1 cellular context compared by ENCODE assay signal in the genomic region with DNA sequence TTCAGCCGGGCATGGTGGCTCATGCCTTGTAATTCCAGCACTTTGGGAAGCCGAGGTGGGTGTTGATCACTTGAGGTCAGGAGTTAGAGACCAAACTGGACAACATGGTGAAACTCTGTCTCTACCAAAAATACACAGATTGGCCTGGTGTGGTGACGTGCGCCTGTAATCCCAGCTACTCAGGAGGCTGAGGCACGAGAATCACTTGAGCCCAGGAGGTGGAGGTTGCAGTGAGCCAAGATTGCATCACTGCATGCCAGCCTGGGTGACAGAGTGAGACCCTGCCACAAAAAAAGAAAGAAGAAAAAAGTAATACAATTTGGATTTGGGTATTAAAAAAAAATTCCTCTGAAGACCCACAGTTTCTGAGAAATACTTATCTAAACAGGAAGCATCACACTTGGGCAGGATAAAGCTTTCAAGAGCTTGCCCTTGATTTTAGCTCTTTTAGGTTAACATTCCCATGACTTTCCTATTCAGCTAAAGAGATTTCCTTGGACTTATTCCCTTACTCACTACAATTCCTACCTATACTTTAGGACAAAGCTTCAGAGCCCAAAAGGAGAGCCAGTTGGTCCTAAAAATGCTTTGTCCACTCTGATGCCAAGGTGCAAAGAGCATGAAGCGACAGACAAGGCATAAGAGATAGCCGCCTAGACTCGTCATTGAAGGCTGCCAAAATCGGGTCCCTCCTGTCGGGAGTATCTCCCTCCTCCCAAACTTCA.
TF ChIP-seq lines count a peak whose summit lies in the region.

No MANE protein-coding gene starts in this region.

TF ChIP-seq in HepG2, 621 proteins besides CTCF, POLR2A, EP300 and RAD21 (continued from another document):
- TF ChIP-seq, protein P1, sequence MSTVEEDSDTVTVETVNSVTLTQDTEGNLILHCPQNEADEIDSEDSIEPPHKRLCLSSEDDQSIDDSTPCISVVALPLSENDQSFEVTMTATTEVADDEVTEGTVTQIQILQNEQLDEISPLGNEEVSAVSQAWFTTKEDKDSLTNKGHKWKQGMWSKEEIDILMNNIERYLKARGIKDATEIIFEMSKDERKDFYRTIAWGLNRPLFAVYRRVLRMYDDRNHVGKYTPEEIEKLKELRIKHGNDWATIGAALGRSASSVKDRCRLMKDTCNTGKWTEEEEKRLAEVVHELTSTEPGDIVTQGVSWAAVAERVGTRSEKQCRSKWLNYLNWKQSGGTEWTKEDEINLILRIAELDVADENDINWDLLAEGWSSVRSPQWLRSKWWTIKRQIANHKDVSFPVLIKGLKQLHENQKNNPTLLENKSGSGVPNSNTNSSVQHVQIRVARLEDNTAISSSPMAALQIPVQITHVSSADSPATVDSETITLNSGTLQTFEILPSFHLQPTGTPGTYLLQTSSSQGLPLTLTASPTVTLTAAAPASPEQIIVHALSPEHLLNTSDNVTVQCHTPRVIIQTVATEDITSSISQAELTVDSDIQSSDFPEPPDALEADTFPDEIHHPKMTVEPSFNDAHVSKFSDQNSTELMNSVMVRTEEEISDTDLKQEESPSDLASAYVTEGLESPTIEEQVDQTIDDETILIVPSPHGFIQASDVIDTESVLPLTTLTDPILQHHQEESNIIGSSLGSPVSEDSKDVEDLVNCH (CRISPR knock-in tag; IDR thresholded peaks at IDR 0.05), result no peak
- TF ChIP-seq PHF8 (CRISPR knock-in tag; IDR thresholded peaks at IDR 0.05) (no peak), CEBPG (CRISPR knock-in tag; IDR thresholded peaks at IDR 0.05) (peak; percentile 87), ZFP62 (CRISPR knock-in tag; IDR thresholded peaks at IDR 0.05) (no peak), ZNF552 (CRISPR knock-in tag; IDR thresholded peaks at IDR 0.05; ENCODE audit: borderline replicate concordance) (no peak), ZNF816 (CRISPR knock-in tag; IDR thresholded peaks at IDR 0.05; ENCODE audit: borderline replicate concordance) (no peak), ZNF451 (CRISPR knock-in tag; IDR thresholded peaks at IDR 0.05) (no peak), POGZ (CRISPR knock-in tag; IDR thresholded peaks at IDR 0.05) (peak; percentile 64; the same call in 1 of the 2 replicates)
